In the genomic region with DNA sequence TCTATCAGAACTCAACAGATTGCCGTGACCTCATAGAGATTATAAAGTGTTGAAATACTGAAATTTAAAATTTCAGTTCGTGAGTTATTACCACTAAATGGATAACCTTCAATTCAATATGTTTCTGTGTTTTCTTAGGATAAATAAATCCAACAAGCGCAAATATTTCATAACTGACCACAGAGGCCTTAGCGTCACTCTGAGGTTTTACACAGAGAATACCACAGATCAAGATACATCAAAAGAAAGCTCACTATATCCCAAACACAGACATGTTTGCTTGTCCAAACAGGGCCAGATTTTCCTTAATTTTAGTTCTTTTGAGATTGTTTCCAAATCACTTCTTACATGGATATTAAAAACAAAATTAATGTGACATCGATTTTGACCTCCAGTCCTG, we compare ENCODE assay signal across 27 cellular contexts.
"Had no signal": no experiment of that assay in that cellular context is flagged by ENCODE, and none has a peak within 500 bp of the region (broad histone marks: within the 10 kb centered on the region; RNA-seq: fewer than 3 reads in every experiment).

No MANE protein-coding gene starts in this region.

- H3K36me3 ChIP-seq: left ventricle myocardium inferior, spleen, transverse colon had no signal

- H3K4me1 ChIP-seq: left ventricle myocardium inferior, spleen, testis, transverse colon had no signal

- H3K9me3 ChIP-seq: testis had no signal

- H3K27ac Mint-ChIP-seq: activated CD4-positive, alpha-beta memory T cell treated with anti-CD3 and anti-CD28 coated beads, Interleukin-2, amount 10 ng/mL, durations not matched to agents 7 days and 5 days; activated CD4-positive, alpha-beta T cell treated with anti-CD3 and anti-CD28 coated beads, Interleukin-2, amount 10 ng/mL, durations not matched to agents 7 days and 5 days; activated naive CD4-positive, alpha-beta T cell treated with anti-CD3 and anti-CD28 coated beads, Interleukin-2, amount 50 U/mL, for 24 hours; activated naive CD8-positive, alpha-beta T cell treated with anti-CD3 and anti-CD28 coated beads, Interleukin-2, amount 50 U/mL, for 24 hours; activated T-cell treated with anti-CD3 and anti-CD28 coated beads, Interleukin-2, amount 50 U/mL, for 24 hours; brain; natural killer cell treated with Interleukin-12 subunit alpha and Interleukin-12 subunit beta and Interleukin-15 and Interleukin-18, amount 100 ng/mL, for 72 hours; WTC11 had no signal

- H3K4me1 Mint-ChIP-seq: activated CD4-positive, alpha-beta memory T cell treated with anti-CD3 and anti-CD28 coated beads, Interleukin-2, amount 10 ng/mL, durations not matched to agents 7 days and 5 days; activated CD4-positive, alpha-beta T cell treated with anti-CD3 and anti-CD28 coated beads, Interleukin-2, amount 10 ng/mL, durations not matched to agents 7 days and 5 days; activated naive CD4-positive, alpha-beta T cell treated with anti-CD3 and anti-CD28 coated beads, Interleukin-2, amount 50 U/mL, for 24 hours; activated naive CD8-positive, alpha-beta T cell treated with anti-CD3 and anti-CD28 coated beads, Interleukin-2, amount 50 U/mL, for 24 hours; brain had no signal

- H3K9me3 Mint-ChIP-seq: activated CD4-positive, alpha-beta memory T cell treated with anti-CD3 and anti-CD28 coated beads, Interleukin-2, amount 10 ng/mL, durations not matched to agents 7 days and 5 days; activated CD4-positive, alpha-beta T cell treated with anti-CD3 and anti-CD28 coated beads, Interleukin-2, amount 10 ng/mL, durations not matched to agents 7 days and 5 days; activated naive CD4-positive, alpha-beta T cell treated with anti-CD3 and anti-CD28 coated beads, Interleukin-2, amount 50 U/mL, for 24 hours had no signal

- H3K27me3 Mint-ChIP-seq: activated CD4-positive, alpha-beta memory T cell treated with anti-CD3 and anti-CD28 coated beads, Interleukin-2, amount 10 ng/mL, durations not matched to agents 7 days and 5 days; activated CD4-positive, alpha-beta T cell treated with anti-CD3 and anti-CD28 coated beads, Interleukin-2, amount 10 ng/mL, durations not matched to agents 7 days and 5 days; activated naive CD8-positive, alpha-beta T cell treated with anti-CD3 and anti-CD28 coated beads, Interleukin-2, amount 50 U/mL, for 24 hours; activated T-cell treated with anti-CD3 and anti-CD28 coated beads, Interleukin-2, amount 50 U/mL, for 24 hours; brain; natural killer cell treated with Interleukin-12 subunit alpha and Interleukin-12 subunit beta and Interleukin-15 and Interleukin-18, amount 100 ng/mL, for 72 hours had no signal

- FAIRE-seq: endothelial cell of umbilical vein, frontal cortex had no signal

- H3K36me3 Mint-ChIP-seq: activated naive CD4-positive, alpha-beta T cell treated with anti-CD3 and anti-CD28 coated beads, Interleukin-2, amount 50 U/mL, for 24 hours; brain had no signal

- H3K27ac ChIP-seq: left ventricle myocardium inferior, spleen, testis, transverse colon had no signal

- H3K27me3 ChIP-seq: spleen, testis, transverse colon had no signal

- H3K4me3 Mint-ChIP-seq: activated CD4-positive, alpha-beta memory T cell treated with anti-CD3 and anti-CD28 coated beads, Interleukin-2, amount 10 ng/mL, durations not matched to agents 7 days and 5 days; activated CD4-positive, alpha-beta T cell treated with anti-CD3 and anti-CD28 coated beads, Interleukin-2, amount 10 ng/mL, durations not matched to agents 7 days and 5 days; activated naive CD4-positive, alpha-beta T cell treated with anti-CD3 and anti-CD28 coated beads, Interleukin-2, amount 50 U/mL, for 24 hours; activated naive CD8-positive, alpha-beta T cell treated with anti-CD3 and anti-CD28 coated beads, Interleukin-2, amount 50 U/mL, for 24 hours; activated T-cell treated with anti-CD3 and anti-CD28 coated beads, Interleukin-2, amount 50 U/mL, for 24 hours; brain; natural killer cell treated with Interleukin-12 subunit alpha and Interleukin-12 subunit beta and Interleukin-15 and Interleukin-18, amount 100 ng/mL, for 72 hours; WTC11 had no signal

- ATAC-seq: activated naive CD8-positive, alpha-beta T cell treated with anti-CD3 and anti-CD28 coated beads, Interleukin-2, amount 50 U/mL, for 24 hours; natural killer cell treated with Interleukin-12 subunit alpha and Interleukin-12 subunit beta and Interleukin-15 and Interleukin-18, amount 100 ng/mL, for 72 hours; right cardiac atrium; WTC11 had no signal

- H3K4me3 ChIP-seq: left ventricle myocardium inferior, lung, spleen, testis, transverse colon had no signal

- DNase-seq: activated CD4-positive, alpha-beta memory T cell treated with anti-CD3 and anti-CD28 coated beads, Interleukin-2, amount 10 ng/mL, durations not matched to agents 7 days and 5 days; activated CD4-positive, alpha-beta T cell treated with anti-CD3 and anti-CD28 coated beads for 1 hour; activated CD4-positive, alpha-beta T cell treated with anti-CD3 and anti-CD28 coated beads, Interleukin-2, amount 10 ng/mL, durations not matched to agents 7 days and 5 days; activated CD8-positive, alpha-beta memory T cell treated with anti-CD3 and anti-CD28 coated beads, Interleukin-2, amount 50 U/mL, for 48 hours; activated gamma-delta T cell; activated naive CD8-positive, alpha-beta T cell treated with anti-CD3 and anti-CD28 coated beads, Interleukin-2, amount 50 U/mL, for 24 hours; activated T-cell treated with anti-CD3 and anti-CD28 coated beads, Interleukin-2, amount 50 U/mL, for 24 hours; aorta; caudate nucleus; islet precursor cell; left ventricle myocardium inferior; mesendoderm; posterior cingulate gyrus; right cardiac atrium; spleen; stimulated activated naive CD4-positive, alpha-beta T cell treated with Interleukin-2 at 50 U/mL for 16 hours; T-helper 1 cell; T1000; testis; transverse colon had no signal
